In genomic region chr18:67007999-67008398, GRCh38 we compare ENCODE assay signal across 29 cellular contexts.
"Had no signal": no experiment of that assay in that cellular context is flagged by ENCODE, and none has a peak within 500 bp of the region (broad histone marks: within the 10 kb centered on the region; RNA-seq: fewer than 3 reads in every experiment).

No MANE protein-coding gene starts in this region.

- H3K4me3 Mint-ChIP-seq: immature natural killer cell; mesothelial cell of epicardium; naive B cell; natural killer cell; nephron progenitor cell; neural progenitor cell; stimulated activated naive B cell treated with anti-CD40 and anti-IgM and Interleukin-4, amounts not matched to agents 10 μg/mL and 1 μg/mL and 100 μg/mL, for 72 hours had no signal

- H3K9me3 ChIP-seq: left ventricle myocardium inferior, neutrophil, right atrium auricular region, right lobe of liver, stomach, suprapubic skin, thoracic aorta, tibial artery, upper lobe of right lung had no signal

- H3K27me3 Mint-ChIP-seq: naive B cell; progenitor cell of endocrine pancreas; stimulated activated naive B cell treated with anti-CD40 and anti-IgM and Interleukin-4, amounts not matched to agents 10 μg/mL and 1 μg/mL and 100 μg/mL, for 72 hours had no signal

- H3K36me3 ChIP-seq: left ventricle myocardium inferior, neural progenitor cell, neutrophil, right atrium auricular region, right lobe of liver, stomach, suprapubic skin, thoracic aorta, tibial artery, upper lobe of right lung had no signal

- H3K9me3 Mint-ChIP-seq: mesothelial cell of epicardium; nephron progenitor cell; neural progenitor cell; stimulated activated naive B cell treated with anti-CD40 and anti-IgM and Interleukin-4, amounts not matched to agents 10 μg/mL and 1 μg/mL and 100 μg/mL, for 72 hours had no signal

- H3K9ac ChIP-seq: neural progenitor cell had no signal

- H3K4me3 ChIP-seq: left ventricle myocardium inferior, lung, neural progenitor cell, right atrium auricular region, right lobe of liver, stomach, suprapubic skin, thoracic aorta, tibial artery, upper lobe of right lung had no signal

- DNase-seq: hypothalamus; immature natural killer cell; left ventricle myocardium inferior; mesendoderm; naive B cell; natural killer cell; nephron progenitor cell; occipital lobe; right lobe of liver; stimulated activated CD4-positive, alpha-beta T cell treated with anti-CD3 and anti-CD28 coated beads, Interleukin-12 subunit alpha, Interleukin-12 subunit beta, amount 100 ng/mL, for 4 hours; stimulated activated CD4-positive, alpha-beta T cell treated with anti-CD3 and anti-CD28 coated beads, Interleukin-15, amount 100 ng/mL, for 24 hours; stimulated activated CD4-positive, alpha-beta T cell treated with anti-CD3 and anti-CD28 coated beads, Interleukin-2, amount 100 ng/mL, for 24 hours; stimulated activated CD4-positive, alpha-beta T cell treated with anti-CD3 and anti-CD28 coated beads, Interleukin-4, amount 100 ng/mL, for 1 hour; stimulated activated naive B cell treated with anti-CD40 and anti-IgM and Interleukin-4, amounts not matched to agents 10 μg/mL and 1 μg/mL and 100 μg/mL, for 72 hours; stimulated activated naive CD8-positive, alpha-beta T cell treated with anti-CD3 and anti-CD28 coated beads, Interleukin-15, Interleukin-2, amounts not matched to agents 100 U/mL and 50 U/mL, for 24 hours; stomach; tibial artery; trophoblast cell; upper lobe of right lung had no signal

- H3K27me3 ChIP-seq: neural progenitor cell, neutrophil, right atrium auricular region, right lobe of liver, stomach, suprapubic skin, tibial artery, upper lobe of right lung had no signal

- H3K4me1 Mint-ChIP-seq: immature natural killer cell; mesothelial cell of epicardium; naive B cell; natural killer cell; nephron progenitor cell; neural progenitor cell; stimulated activated naive B cell treated with anti-CD40 and anti-IgM and Interleukin-4, amounts not matched to agents 10 μg/mL and 1 μg/mL and 100 μg/mL, for 72 hours had no signal

- H3K36me3 Mint-ChIP-seq: immature natural killer cell; mesothelial cell of epicardium; naive B cell; natural killer cell; neural progenitor cell; stimulated activated naive B cell treated with anti-CD40 and anti-IgM and Interleukin-4, amounts not matched to agents 10 μg/mL and 1 μg/mL and 100 μg/mL, for 72 hours had no signal

- ATAC-seq: natural killer cell; right lobe of liver; stimulated activated naive B cell treated with anti-CD40 and anti-IgM and Interleukin-4, amounts not matched to agents 10 μg/mL and 1 μg/mL and 100 μg/mL, for 72 hours; stimulated activated naive CD8-positive, alpha-beta T cell treated with anti-CD3 and anti-CD28 coated beads, Interleukin-15, Interleukin-2, amounts not matched to agents 100 U/mL and 50 U/mL, for 24 hours; upper lobe of right lung had no signal

- FAIRE-seq: islet of Langerhans, urothelium cell line had no signal

- H3K27ac Mint-ChIP-seq: immature natural killer cell; mesothelial cell of epicardium; naive B cell; natural killer cell; nephron progenitor cell; neural progenitor cell; progenitor cell of endocrine pancreas; stimulated activated naive B cell treated with anti-CD40 and anti-IgM and Interleukin-4, amounts not matched to agents 10 μg/mL and 1 μg/mL and 100 μg/mL, for 72 hours had no signal

- H3K27ac ChIP-seq: left ventricle myocardium inferior, neural progenitor cell, neutrophil, right atrium auricular region, right lobe of liver, stomach, suprapubic skin, thoracic aorta, tibial artery, upper lobe of right lung had no signal

- H3K4me1 ChIP-seq: left ventricle myocardium inferior, neural progenitor cell, right atrium auricular region, right lobe of liver, stomach, suprapubic skin, tibial artery, upper lobe of right lung had no signal
